ENCODE assay signal across 1 cellular context in genomic region chr4:152535903-152536544, GRCh38.
TF ChIP-seq lines count a peak whose summit lies in the region.

FBXW7 (minus strand) TSS chr4:152536092; CDS start chr4:152411803, 124,289 bp downstream.

TF ChIP-seq in HepG2, 621 proteins besides CTCF, POLR2A, EP300 and RAD21 (continued from another document and continues in another):
- TF ChIP-seq, protein P1, sequence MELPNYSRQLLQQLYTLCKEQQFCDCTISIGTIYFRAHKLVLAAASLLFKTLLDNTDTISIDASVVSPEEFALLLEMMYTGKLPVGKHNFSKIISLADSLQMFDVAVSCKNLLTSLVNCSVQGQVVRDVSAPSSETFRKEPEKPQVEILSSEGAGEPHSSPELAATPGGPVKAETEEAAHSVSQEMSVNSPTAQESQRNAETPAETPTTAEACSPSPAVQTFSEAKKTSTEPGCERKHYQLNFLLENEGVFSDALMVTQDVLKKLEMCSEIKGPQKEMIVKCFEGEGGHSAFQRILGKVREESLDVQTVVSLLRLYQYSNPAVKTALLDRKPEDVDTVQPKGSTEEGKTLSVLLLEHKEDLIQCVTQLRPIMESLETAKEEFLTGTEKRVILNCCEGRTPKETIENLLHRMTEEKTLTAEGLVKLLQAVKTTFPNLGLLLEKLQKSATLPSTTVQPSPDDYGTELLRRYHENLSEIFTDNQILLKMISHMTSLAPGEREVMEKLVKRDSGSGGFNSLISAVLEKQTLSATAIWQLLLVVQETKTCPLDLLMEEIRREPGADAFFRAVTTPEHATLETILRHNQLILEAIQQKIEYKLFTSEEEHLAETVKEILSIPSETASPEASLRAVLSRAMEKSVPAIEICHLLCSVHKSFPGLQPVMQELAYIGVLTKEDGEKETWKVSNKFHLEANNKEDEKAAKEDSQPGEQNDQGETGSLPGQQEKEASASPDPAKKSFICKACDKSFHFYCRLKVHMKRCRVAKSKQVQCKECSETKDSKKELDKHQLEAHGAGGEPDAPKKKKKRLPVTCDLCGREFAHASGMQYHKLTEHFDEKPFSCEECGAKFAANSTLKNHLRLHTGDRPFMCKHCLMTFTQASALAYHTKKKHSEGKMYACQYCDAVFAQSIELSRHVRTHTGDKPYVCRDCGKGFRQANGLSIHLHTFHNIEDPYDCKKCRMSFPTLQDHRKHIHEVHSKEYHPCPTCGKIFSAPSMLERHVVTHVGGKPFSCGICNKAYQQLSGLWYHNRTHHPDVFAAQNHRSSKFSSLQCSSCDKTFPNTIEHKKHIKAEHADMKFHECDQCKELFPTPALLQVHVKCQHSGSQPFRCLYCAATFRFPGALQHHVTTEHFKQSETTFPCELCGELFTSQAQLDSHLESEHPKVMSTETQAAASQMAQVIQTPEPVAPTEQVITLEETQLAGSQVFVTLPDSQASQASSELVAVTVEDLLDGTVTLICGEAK (IDR thresholded peaks at IDR 0.05): no peak
- TF ChIP-seq, protein P1 (CRISPR knock-in tag; IDR thresholded peaks at IDR 0.05): peak; percentile 45; the same call in 1 of the 2 replicates
- TF ChIP-seq ZNF589 (CRISPR knock-in tag; conservative IDR thresholded peaks at IDR 0.05): no peak
- peak; percentile 40; the same call in 1 of the 2 replicates for TF ChIP-seq YEATS4 (CRISPR knock-in tag; IDR thresholded peaks at IDR 0.05; ENCODE audit: borderline replicate concordance)
- no peak for TF ChIP-seq SKIL (CRISPR knock-in tag; IDR thresholded peaks at IDR 0.05; ENCODE audit: borderline replicate concordance)
- TF ChIP-seq ZNF75D (CRISPR knock-in tag; IDR thresholded peaks at IDR 0.05; ENCODE audit: borderline replicate concordance): no peak
- TF ChIP-seq, protein P2, sequence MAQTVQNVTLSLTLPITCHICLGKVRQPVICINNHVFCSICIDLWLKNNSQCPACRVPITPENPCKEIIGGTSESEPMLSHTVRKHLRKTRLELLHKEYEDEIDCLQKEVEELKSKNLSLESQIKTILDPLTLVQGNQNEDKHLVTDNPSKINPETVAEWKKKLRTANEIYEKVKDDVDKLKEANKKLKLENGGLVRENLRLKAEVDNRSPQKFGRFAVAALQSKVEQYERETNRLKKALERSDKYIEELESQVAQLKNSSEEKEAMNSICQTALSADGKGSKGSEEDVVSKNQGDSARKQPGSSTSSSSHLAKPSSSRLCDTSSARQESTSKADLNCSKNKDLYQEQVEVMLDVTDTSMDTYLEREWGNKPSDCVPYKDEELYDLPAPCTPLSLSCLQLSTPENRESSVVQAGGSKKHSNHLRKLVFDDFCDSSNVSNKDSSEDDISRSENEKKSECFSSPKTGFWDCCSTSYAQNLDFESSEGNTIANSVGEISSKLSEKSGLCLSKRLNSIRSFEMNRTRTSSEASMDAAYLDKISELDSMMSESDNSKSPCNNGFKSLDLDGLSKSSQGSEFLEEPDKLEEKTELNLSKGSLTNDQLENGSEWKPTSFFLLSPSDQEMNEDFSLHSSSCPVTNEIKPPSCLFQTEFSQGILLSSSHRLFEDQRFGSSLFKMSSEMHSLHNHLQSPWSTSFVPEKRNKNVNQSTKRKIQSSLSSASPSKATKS (CRISPR knock-in tag; IDR thresholded peaks at IDR 0.05): no peak; the same call in 1 of the 2 replicates
- TF ChIP-seq IKZF1 (IDR thresholded peaks at IDR 0.05): no peak
- TF ChIP-seq CREB1 (IDR thresholded peaks at IDR 0.05): peak; percentile 99
- peak; percentile 99 for TF ChIP-seq CREB1 (CRISPR knock-in tag; IDR thresholded peaks at IDR 0.05)
- no peak for TF ChIP-seq PAWR (CRISPR knock-in tag; IDR thresholded peaks at IDR 0.05; ENCODE audit: borderline replicate concordance)
- peak; percentile 89 for TF ChIP-seq PHF20 (CRISPR knock-in tag; IDR thresholded peaks at IDR 0.05)
- no peak for TF ChIP-seq FOXP1 (IDR thresholded peaks at IDR 0.05)
- TF ChIP-seq FOXP1 (CRISPR knock-in tag; IDR thresholded peaks at IDR 0.05): no peak
- TF ChIP-seq TEAD3 (CRISPR knock-in tag; optimal IDR thresholded peaks at IDR 0.05; ENCODE audit: borderline replicate concordance): no peak
- TF ChIP-seq MED13 (CRISPR knock-in tag; IDR thresholded peaks at IDR 0.05): 0 out of 2 replicates have a peak, but pooled peaks have one; percentile 64
- TF ChIP-seq STAT6 (CRISPR knock-in tag; IDR thresholded peaks at IDR 0.05; ENCODE audit: borderline replicate concordance): no peak
- no peak for TF ChIP-seq PHF21A (CRISPR knock-in tag; IDR thresholded peaks at IDR 0.05)
- no peak for TF ChIP-seq REXO4 (CRISPR knock-in tag; IDR thresholded peaks at IDR 0.05; ENCODE audit: borderline replicate concordance)
- TF ChIP-seq NFIC (IDR thresholded peaks at IDR 0.05; ENCODE audit: low read length): no peak
- 0 out of 2 replicates have a peak, but pooled peaks have one; percentile 25 for TF ChIP-seq ZSCAN20 (CRISPR knock-in tag; IDR thresholded peaks at IDR 0.05; ENCODE audit: borderline replicate concordance)
- peak; percentile 92 for TF ChIP-seq ZNF687 (CRISPR knock-in tag; IDR thresholded peaks at IDR 0.05)
- no peak; the same call in 1 of the 2 replicates for TF ChIP-seq KLF9 (CRISPR knock-in tag; IDR thresholded peaks at IDR 0.05; ENCODE audit: low read depth)
- TF ChIP-seq ZNF382 (CRISPR knock-in tag; IDR thresholded peaks at IDR 0.05; ENCODE audit: borderline replicate concordance): no peak
- TF ChIP-seq GATAD2A (CRISPR knock-in tag; IDR thresholded peaks at IDR 0.05): peak; percentile 68
- 0 out of 2 replicates have a peak, but pooled peaks have one; percentile 36 for TF ChIP-seq TSC22D2 (CRISPR knock-in tag; IDR thresholded peaks at IDR 0.05; ENCODE audit: borderline replicate concordance)
- TF ChIP-seq MAFF (IDR thresholded peaks at IDR 0.05; ENCODE audit: low read depth, low read length): no peak
- TF ChIP-seq ZBTB43 (CRISPR knock-in tag; conservative IDR thresholded peaks at IDR 0.05): 0 out of 2 replicates have a peak, but pooled peaks have one; percentile 49
- no peak for TF ChIP-seq ZNF672 (CRISPR knock-in tag; IDR thresholded peaks at IDR 0.05)
- peak; percentile 84 for TF ChIP-seq POLR2AphosphoS5 (IDR thresholded peaks at IDR 0.05; ENCODE audit: low read depth, low read length)
- TF ChIP-seq KDM6A (CRISPR knock-in tag; IDR thresholded peaks at IDR 0.05; ENCODE audit: low read depth): no peak
- peak; percentile 36; the same call in 1 of the 2 replicates for TF ChIP-seq NCOA2 (CRISPR knock-in tag; IDR thresholded peaks at IDR 0.05)
- peak; percentile 69; the same call in 1 of the 2 replicates for TF ChIP-seq SP5 (CRISPR knock-in tag; IDR thresholded peaks at IDR 0.05; ENCODE audit: borderline replicate concordance, low read depth)
- peak; percentile 69 for TF ChIP-seq MEIS1 (CRISPR knock-in tag; IDR thresholded peaks at IDR 0.05; ENCODE audit: borderline replicate concordance)
- no peak for TF ChIP-seq ZNF343 (CRISPR knock-in tag; IDR thresholded peaks at IDR 0.05)
- peak; percentile 93; the same call in 1 of the 2 replicates for TF ChIP-seq YEATS2 (CRISPR knock-in tag; IDR thresholded peaks at IDR 0.05; ENCODE audit: borderline replicate concordance)
